8 cellular contexts compared by ENCODE assay signal in genomic region chr1:170531758-170532657, GRCh38. TPM values are rescaled to one million over a fixed set of nuclear protein-coding genes. Genes with fewer than 3 reads are reported as not detected.
DNase-seq lines count a peak whose midpoint lies in the region; ATAC-seq and TF ChIP-seq lines count a peak whose summit lies in the region.

GORAB (plus strand) TSS chr1:170532166; CDS start chr1:170532224, 58 bp downstream.

- under 1% methylated on average over 36 of the region's 36 CpGs for WGBS in HUES64

- POLR2A ChIA-PET in OCI-LY7 (lab: Charles Lee): interaction anchor here (0.5 to 2.0 kb wide), 8 partner anchors 10 to 1390 kb away, joined by 3 to 6 read pairs (median 3); no protein-coding TSS in a partner anchor

- H3K9me3 ChIP-seq in HUES64 (ENCODE audit: insufficient read depth, low read depth, low read length) (no peaks in the 10 kb centered on the region), OCI-LY7 (ENCODE audit: low read length) (no peaks in the 10 kb centered on the region)

- H3K27ac ChIP-seq in HUES64 (ENCODE audit: low read depth, low read length) (peak within 1 kb of the TSS; percentile 74), OCI-LY7 (ENCODE audit: low read depth, low read length, poor library complexity, severe bottlenecking) (peak within 1 kb of the TSS; percentile 68)

- H2AFZ ChIP-seq in OCI-LY7 (ENCODE audit: low read length): peak within 1 kb of the TSS; percentile 99

- TF ChIP-seq POLR2A in erythroblast (IDR thresholded peaks at IDR 0.05; ENCODE audit: low read length): no peak

- peaks cover 6% of the 10 kb centered on the region; the same call in 1 of the 2 replicates for H3K4me1 ChIP-seq in HUES64 (ENCODE audit: insufficient read depth, low read length)
- H3K4me1 ChIP-seq in OCI-LY7 (ENCODE audit: insufficient read depth, low read length, poor library complexity, severe bottlenecking): peaks cover 16% of the 10 kb centered on the region

- peak within 1 kb of the TSS; percentile 86 for H3K9ac ChIP-seq in HUES64 (ENCODE audit: low read depth, low read length)

- H3K4me3 ChIP-seq in HUES64 (ENCODE audit: low read length) (peak within 1 kb of the TSS; percentile 60), OCI-LY7 (ENCODE audit: low read depth, low read length, poor library complexity, severe bottlenecking) (peak within 1 kb of the TSS; percentile 97)

- H3K79me2 ChIP-seq in OCI-LY7 (ENCODE audit: insufficient read depth, low read depth, low read length): peaks cover 38% of the 10 kb centered on the region

- intact Hi-C loops in OCI-LY7 (cut with micrococcal nuclease; ENCODE audit: unreplicated experiment): loop anchor here (5.0 to 10.0 kb wide), 6 partner anchors 460 to 1425 kb away; partner anchors contain the start of genes ATP1B1, FMO4, KIFAP3 and METTL18

- CTCF ChIA-PET in OCI-LY7 (lab: Charles Lee; ENCODE audit: unreplicated experiment): no interaction called here

- H3K4me2 ChIP-seq in OCI-LY7 (ENCODE audit: low read length): peak within 1 kb of the TSS; percentile 99

- no peaks in the 10 kb centered on the region for H3K27me3 ChIP-seq in HUES64 (ENCODE audit: insufficient read depth, low read length)

- peak; percentile 99 for ATAC-seq in GM21515 (IDR thresholded peaks at IDR 0.05; ENCODE audit: unreplicated experiment)

- peaks cover 16% of the 10 kb centered on the region for H3K36me3 ChIP-seq in HUES64 (ENCODE audit: insufficient read depth, low read length)
- H3K36me3 ChIP-seq in OCI-LY7 (ENCODE audit: insufficient read depth, low read length): peaks cover 14% of the 10 kb centered on the region

- BruUV-seq in OCI-LY7 (replicated peaks; lab: Mats Ljungman, UMichigan): no TSS peak

- peaks cover 5% of the 10 kb centered on the region; the same call in 1 of the 2 replicates for H4K20me1 ChIP-seq in OCI-LY7 (ENCODE audit: insufficient read depth, low read length)

- peak; percentile 94 for DNase-seq in DMS 273 (lab: John Stamatoyannopoulos, UW; ENCODE audit: unreplicated experiment)
- peak; percentile 90 for DNase-seq in OCI-LY7 (ENCODE audit: low spot score)
- DNase-seq in activated T-cell treated with anti-CD3 and anti-CD28 coated beads for 24 hours (ENCODE audit: low read depth): peak; percentile 84
- DNase-seq in erythroblast (lab: John Stamatoyannopoulos, UW): peak; percentile 71 to 82
- peak; percentile 89 for DNase-seq in mucosa of gallbladder (ENCODE audit: low spot score)
- peak; percentile 57 to 68 for DNase-seq in stimulated activated CD8-positive, alpha-beta memory T cell treated with anti-CD3 and anti-CD28 coated beads, Interleukin-4, amount 100 ng/mL, for 4 hours (ENCODE audit: low read depth in 2 of 2, low spot score in 1 of 2)

- H3K9me2 ChIP-seq in OCI-LY7 (ENCODE audit: insufficient read depth, low read length): no peaks in the 10 kb centered on the region; the same call in 1 of the 2 replicates

- TF ChIP-seq CTCF in OCI-LY7 (conservative IDR thresholded peaks at IDR 0.05; ENCODE audit: low read length): no peak

RNA-seq across cellular contexts. Expression of gene GORAB, which starts in this region (rescaled TPM):
- 11.4 TPM for polyA plus RNA-seq in HUES64 (2013, experiment 1 of 2)
- polyA plus RNA-seq in HUES64 (2013, experiment 2 of 2): 12.4 TPM
- total RNA-seq in OCI-LY7 (2014; rRNA removed; shearing (Covaris generic)): 11.5 and 19.8 TPM in 2 replicates
- total RNA-seq in OCI-LY7 (2022): 15.0 and 15.8 TPM in 2 replicates
- 9.7 TPM for total RNA-seq in mucosa of gallbladder

Comparison
In these comparisons a context has a peak if more than half of its experiments do, and no peak if none do; other contexts are left out.
1. Peak in every context shown above with its lines: DNase-seq, ATAC-seq, H3K4me3 ChIP-seq and H3K27ac ChIP-seq.